Comparison of ENCODE assay signal across 17 cellular contexts in the genomic region with DNA sequence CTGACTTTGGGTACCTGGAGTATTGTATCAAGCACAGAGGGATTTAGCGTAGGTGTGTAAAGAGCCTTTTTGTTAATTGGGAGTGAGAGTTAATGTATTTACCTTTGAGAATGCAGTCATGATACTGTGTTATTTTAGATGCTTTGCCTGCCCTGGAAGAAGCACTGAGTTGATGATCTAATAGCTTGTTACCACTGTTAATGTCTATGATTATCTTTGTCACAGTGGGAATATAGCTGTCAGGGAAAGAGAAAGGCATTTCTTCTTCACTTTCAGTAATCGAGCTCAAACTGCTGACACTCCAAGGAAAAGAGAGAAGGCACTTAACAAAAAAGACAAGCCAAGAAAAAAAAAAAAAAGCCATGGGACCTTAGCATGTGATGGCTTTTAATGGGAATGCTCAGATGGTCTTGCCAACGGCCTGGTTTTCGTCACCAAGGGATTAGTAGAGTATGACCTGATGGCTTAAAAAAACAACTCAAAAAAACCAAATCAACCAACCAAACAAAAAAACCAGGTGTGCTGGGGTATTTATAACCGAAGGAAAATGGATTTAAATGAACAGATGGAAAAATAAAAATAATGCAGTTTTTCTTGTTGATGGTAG.
"Had no signal": no experiment of that assay in that cellular context is flagged by ENCODE, and none has a peak within 500 bp of the region (broad histone marks: within the 10 kb centered on the region; RNA-seq: fewer than 3 reads in every experiment).

No MANE protein-coding gene starts in this region.

- ATAC-seq: activated CD4-positive, alpha-beta T cell treated with anti-CD3 and anti-CD28 coated beads for 36 hours; activated CD8-positive, alpha-beta memory T cell treated with anti-CD3 and anti-CD28 coated beads, Interleukin-2, amount 10 ng/mL, durations not matched to agents 7 days and 5 days; left ventricle myocardium superior; natural killer cell treated with Interleukin-12 subunit alpha and Interleukin-12 subunit beta and Interleukin-15 and Interleukin-18, amount 100 ng/mL, for 72 hours; T-helper 17 cell had no signal

- H3K27me3 ChIP-seq: stomach had no signal

- H3K36me3 ChIP-seq: esophagus squamous epithelium, prostate gland, stomach, thoracic aorta, WERI-Rb-1 had no signal

- H3K27ac ChIP-seq: coronary artery, esophagus squamous epithelium, prostate gland, thoracic aorta, WERI-Rb-1 had no signal

- H3K9me3 ChIP-seq: esophagus squamous epithelium, prostate gland, stomach, thoracic aorta had no signal

- DNase-seq: activated CD4-positive, alpha-beta memory T cell treated with anti-CD3 and anti-CD28 coated beads for 36 hours; activated CD4-positive, alpha-beta T cell treated with anti-CD3 and anti-CD28 coated beads for 36 hours; activated CD8-positive, alpha-beta memory T cell treated with anti-CD3 and anti-CD28 coated beads, Interleukin-2, amount 10 ng/mL, durations not matched to agents 7 days and 5 days; activated T-cell treated with anti-CD3 and anti-CD28 coated beads, Interleukin-2, amount 50 U/mL, for 1 hour; effector CD4-positive, alpha-beta T cell; esophagus squamous epithelium; left ventricle myocardium superior; mesendoderm; stimulated activated CD4-positive, alpha-beta T cell treated with anti-CD3 and anti-CD28 coated beads, Interleukin-12 subunit alpha, Interleukin-12 subunit beta, amount 100 ng/mL, for 4 hours; stimulated activated CD4-positive, alpha-beta T cell treated with anti-CD3 and anti-CD28 coated beads, Interleukin-2, amount 100 ng/mL, for 24 hours; stomach; T-helper 17 cell; WERI-Rb-1 had no signal

- H3K4me1 ChIP-seq: esophagus squamous epithelium, prostate gland had no signal

- H3K4me3 ChIP-seq: coronary artery, esophagus squamous epithelium, prostate gland, stomach, thoracic aorta had no signal
